ENCODE assay signal across 25 cellular contexts in genomic region chr15:94266000-94266399, GRCh38. TPM values are rescaled to one million over a fixed set of nuclear protein-coding genes. Genes with fewer than 3 reads are reported as not detected.
A peak's percentile ranks its signal among the peaks of the same experiment; 100 is the strongest.
DNase-seq lines count a peak whose midpoint lies in the region; ATAC-seq and TF ChIP-seq lines count a peak whose summit lies in the region.
"Had no signal": no experiment of that assay in that cellular context is flagged by ENCODE, and none has a peak within 500 bp of the region (broad histone marks: within the 10 kb centered on the region; RNA-seq: fewer than 3 reads in every experiment).

No MANE protein-coding gene starts in this region.

- no peaks in the 10 kb centered on the region for H3K27me3 Mint-ChIP-seq in natural killer cell treated with Interleukin-12 subunit alpha and Interleukin-12 subunit beta and Interleukin-15 and Interleukin-18, amount 100 ng/mL, for 72 hours
- H3K27me3 Mint-ChIP-seq in natural killer cell (ENCODE audit: low read depth in 2 of 2): no peaks in the 10 kb centered on the region
- H3K27me3 Mint-ChIP-seq in effector memory CD8-positive, alpha-beta T cell: no peaks in the 10 kb centered on the region
- no peaks in the 10 kb centered on the region for H3K27me3 Mint-ChIP-seq in T-helper 2 cell treated with Interferon-gamma antibody and Interleukin-4, amounts not matched to agents 5 μg/mL and 100 μg/mL, for 36 hours (ENCODE audit: low read depth)
- no peaks in the 10 kb centered on the region for H3K27me3 Mint-ChIP-seq in CD8-positive, alpha-beta memory T cell
- H3K27me3 Mint-ChIP-seq: activated naive CD8-positive, alpha-beta T cell; CD4-positive, alpha-beta T cell; T-helper 17 cell had no signal

- peak; percentile 49 to 54 for ATAC-seq in natural killer cell treated with Interleukin-12 subunit alpha and Interleukin-12 subunit beta and Interleukin-15 and Interleukin-18, amount 100 ng/mL, for 72 hours
- ATAC-seq in natural killer cell (no peak), HG03039 (IDR thresholded peaks at IDR 0.05; ENCODE audit: unreplicated experiment) (no peak)
- no peak for ATAC-seq in effector memory CD8-positive, alpha-beta T cell (replicated peaks)
- ATAC-seq: activated CD4-positive, CD25-positive, alpha-beta regulatory T cell treated with anti-CD3 and anti-CD28 coated beads, Interleukin-2, amount 50 U/mL, for 24 hours; psoas muscle; T-helper 17 cell had no signal

- H3K4me3 ChIP-seq in CD8-positive, alpha-beta memory T cell (ENCODE audit: low read length): no peak overlapping the region
- H3K4me3 ChIP-seq: colonic mucosa, psoas muscle, SJCRH30, tibial artery had no signal

- peak overlapping the region; percentile 31 for H3K4me3 Mint-ChIP-seq in natural killer cell treated with Interleukin-12 subunit alpha and Interleukin-12 subunit beta and Interleukin-15 and Interleukin-18, amount 100 ng/mL, for 72 hours
- H3K4me3 Mint-ChIP-seq in natural killer cell: no peak overlapping the region
- no peak overlapping the region for H3K4me3 Mint-ChIP-seq in effector memory CD8-positive, alpha-beta T cell
- H3K4me3 Mint-ChIP-seq in T-helper 2 cell treated with Interferon-gamma antibody and Interleukin-4, amounts not matched to agents 5 μg/mL and 100 μg/mL, for 36 hours: no peak overlapping the region
- H3K4me3 Mint-ChIP-seq in CD8-positive, alpha-beta memory T cell: no peak overlapping the region
- H3K4me3 Mint-ChIP-seq: activated naive CD8-positive, alpha-beta T cell; CD4-positive, alpha-beta T cell; T-helper 17 cell had no signal

- CTCF ChIA-PET in CD8-positive, alpha-beta memory T cell (lab: Charles Lee): no interaction called here

- peaks cover 53 to 62% of the 10 kb centered on the region in 2 donors for H3K4me1 Mint-ChIP-seq in natural killer cell treated with Interleukin-12 subunit alpha and Interleukin-12 subunit beta and Interleukin-15 and Interleukin-18, amount 100 ng/mL, for 72 hours (ENCODE audit: low read depth in 2 of 2)
- H3K4me1 Mint-ChIP-seq in natural killer cell: peaks cover 60 to 66% of the 10 kb centered on the region in 2 donors
- peaks cover 32% of the 10 kb centered on the region in 2 donors for H3K4me1 Mint-ChIP-seq in effector memory CD8-positive, alpha-beta T cell (ENCODE audit: low read depth in 2 of 2)
- peaks cover 47% of the 10 kb centered on the region for H3K4me1 Mint-ChIP-seq in T-helper 2 cell treated with Interferon-gamma antibody and Interleukin-4, amounts not matched to agents 5 μg/mL and 100 μg/mL, for 36 hours (ENCODE audit: low read depth)
- H3K4me1 Mint-ChIP-seq in CD8-positive, alpha-beta memory T cell: peaks cover 29 to 48% (median 38%) of the 10 kb centered on the region in 3 donors

- H3K36me3 Mint-ChIP-seq in natural killer cell treated with Interleukin-12 subunit alpha and Interleukin-12 subunit beta and Interleukin-15 and Interleukin-18, amount 100 ng/mL, for 72 hours: peaks cover 10% of the 10 kb centered on the region
- peaks cover 7% of the 10 kb centered on the region for H3K36me3 Mint-ChIP-seq in natural killer cell
- peaks cover 3% of the 10 kb centered on the region for H3K36me3 Mint-ChIP-seq in effector memory CD8-positive, alpha-beta T cell (ENCODE audit: insufficient read depth)
- H3K36me3 Mint-ChIP-seq in T-helper 2 cell treated with Interferon-gamma antibody and Interleukin-4, amounts not matched to agents 5 μg/mL and 100 μg/mL, for 36 hours (ENCODE audit: low read depth): peaks cover 26% of the 10 kb centered on the region
- H3K36me3 Mint-ChIP-seq in CD8-positive, alpha-beta memory T cell: peaks cover 4 to 6% (median 5%) of the 10 kb centered on the region in 3 donors

- H3K4me1 ChIP-seq in CD8-positive, alpha-beta memory T cell (ENCODE audit: insufficient read depth, low read length): no peaks in the 10 kb centered on the region
- H3K4me1 ChIP-seq: colonic mucosa, psoas muscle, SJCRH30, tibial artery had no signal

- no peaks in the 10 kb centered on the region for H3K36me3 ChIP-seq in CD8-positive, alpha-beta memory T cell (ENCODE audit: insufficient read depth, low read length)
- H3K36me3 ChIP-seq: brain microvascular endothelial cell, colonic mucosa, SJCRH30, tibial artery had no signal

- intact Hi-C loops in natural killer cell (cut with micrococcal nuclease): no loop called here

- peaks cover 3% of the 10 kb centered on the region for H3K9me3 Mint-ChIP-seq in natural killer cell treated with Interleukin-12 subunit alpha and Interleukin-12 subunit beta and Interleukin-15 and Interleukin-18, amount 100 ng/mL, for 72 hours
- peaks cover 2 to 3% of the 10 kb centered on the region in 2 donors for H3K9me3 Mint-ChIP-seq in natural killer cell
- H3K9me3 Mint-ChIP-seq in effector memory CD8-positive, alpha-beta T cell: peaks cover 0 to 1% of the 10 kb centered on the region in 2 donors
- no peaks in the 10 kb centered on the region for H3K9me3 Mint-ChIP-seq in T-helper 2 cell treated with Interferon-gamma antibody and Interleukin-4, amounts not matched to agents 5 μg/mL and 100 μg/mL, for 36 hours
- H3K9me3 Mint-ChIP-seq in CD8-positive, alpha-beta memory T cell: no peaks in the 10 kb centered on the region
- H3K9me3 Mint-ChIP-seq: CD4-positive, alpha-beta T cell had no signal

- H3K27me3 ChIP-seq in CD8-positive, alpha-beta memory T cell (ENCODE audit: insufficient read depth, low read length, poor library complexity, severe bottlenecking): no peaks in the 10 kb centered on the region
- H3K27me3 ChIP-seq: brain microvascular endothelial cell, colonic mucosa, SJCRH30, tibial artery had no signal

- no peaks in the 10 kb centered on the region for H3K9me3 ChIP-seq in CD8-positive, alpha-beta memory T cell (ENCODE audit: low read length)
- H3K9me3 ChIP-seq: colonic mucosa, psoas muscle, SJCRH30, tibial artery had no signal

- TF ChIP-seq CTCF in natural killer cell (IDR thresholded peaks at IDR 0.05): no peak

- POLR2A ChIA-PET in CD8-positive, alpha-beta memory T cell (lab: Charles Lee): no interaction called here

- H3K27ac ChIP-seq in CD8-positive, alpha-beta memory T cell (ENCODE audit: low read depth, low read length): no peak overlapping the region
- H3K27ac ChIP-seq: brain microvascular endothelial cell, colonic mucosa, psoas muscle, SJCRH30, tibial artery had no signal

- H3K27ac Mint-ChIP-seq in natural killer cell treated with Interleukin-12 subunit alpha and Interleukin-12 subunit beta and Interleukin-15 and Interleukin-18, amount 100 ng/mL, for 72 hours: peak overlapping the region in 1 of 2 donors; percentile 90
- H3K27ac Mint-ChIP-seq in natural killer cell: no peak overlapping the region
- peak overlapping the region; percentile 31 to 72 for H3K27ac Mint-ChIP-seq in effector memory CD8-positive, alpha-beta T cell
- H3K27ac Mint-ChIP-seq in T-helper 2 cell treated with Interferon-gamma antibody and Interleukin-4, amounts not matched to agents 5 μg/mL and 100 μg/mL, for 36 hours: no peak overlapping the region
- peak overlapping the region in 4 of 8 donors; percentile 14 to 61 (median 33) for H3K27ac Mint-ChIP-seq in CD8-positive, alpha-beta memory T cell
- H3K27ac Mint-ChIP-seq: activated naive CD8-positive, alpha-beta T cell; CD4-positive, alpha-beta T cell; T-helper 17 cell had no signal

- no peak for DNase-seq in natural killer cell treated with Interleukin-12 subunit alpha and Interleukin-12 subunit beta and Interleukin-15 and Interleukin-18, amount 100 ng/mL, for 72 hours (ENCODE audit: low spot score)
- DNase-seq in natural killer cell: no peak
- DNase-seq in RPMI7951 (ENCODE audit: low read depth): peak; percentile 29
- DNase-seq in effector memory CD8-positive, alpha-beta T cell: no peak
- DNase-seq in HuH-7 (ENCODE audit: low spot score): no peak
- no peak for DNase-seq in T-helper 2 cell treated with Interferon-gamma antibody and Interleukin-4, amounts not matched to agents 5 μg/mL and 100 μg/mL, for 36 hours (ENCODE audit: low spot score)
- no peak for DNase-seq in CD8-positive, alpha-beta memory T cell
- DNase-seq: brain microvascular endothelial cell; CD4-positive, alpha-beta T cell; colonic mucosa; DMS53; GOT3; KG1; NCI-H1092 treated with DMSO at 0.1 percent for 48 hours; NCI-H2081 treated with DMSO at 0.1 percent for 48 hours; NCI-H446 treated with DMSO at 0.1 percent for 48 hours; psoas muscle; SJCRH30; stimulated activated CD4-positive, alpha-beta T cell treated with anti-CD3 and anti-CD28 coated beads, Interleukin-1b, Interleukin-23, amount 100 ng/mL, for 48 hours; stimulated activated naive CD4-positive, alpha-beta T cell treated with Interleukin-2 at 50 U/mL for 16 hours; T-helper 17 cell; tibial artery had no signal

RNA-seq across cellular contexts. Expression of gene MCTP2, which starts 34.6 kb away (rescaled TPM):
- total RNA-seq in natural killer cell treated with Interleukin-12 subunit alpha and Interleukin-12 subunit beta and Interleukin-15 and Interleukin-18, amount 100 ng/mL, for 72 hours: 100 to 1,000 TPM; 262 to 344 TPM
- total RNA-seq in natural killer cell: 100 to 1,000 TPM; 235 to 312 (median 261) TPM
- total RNA-seq in RPMI7951 (2014; rRNA removed; shearing (Covaris generic)): 26.5 and 39.5 TPM in 2 replicates
- 10 to 100 TPM; 16.5 to 17.0 TPM for total RNA-seq in CD8-positive, alpha-beta memory T cell
- polyA plus RNA-seq in CD8-positive, alpha-beta memory T cell: 13.6 TPM

Comparison
In these comparisons a context has a peak if more than half of its experiments do, and no peak if none do; other contexts are left out.
1. ATAC-seq: peak in natural killer cell treated with Interleukin-12 subunit alpha and Interleukin-12 subunit beta and Interleukin-15 and Interleukin-18, amount 100 ng/mL, for 72 hours (2 of 2); none in natural killer cell (0 of 3), effector memory CD8-positive, alpha-beta T cell (single experiment) and HG03039 (single experiment).
2. H3K27ac Mint-ChIP-seq: peak in effector memory CD8-positive, alpha-beta T cell (2 of 2); none in natural killer cell (0 of 2) and T-helper 2 cell treated with Interferon-gamma antibody and Interleukin-4, amounts not matched to agents 5 μg/mL and 100 μg/mL, for 36 hours (single experiment).